In genomic region chr7:5649658-5650057, GRCh38 we compare ENCODE assay signal across 27 cellular contexts.
"Had no signal": no experiment of that assay in that cellular context is flagged by ENCODE, and none has a peak within 500 bp of the region (broad histone marks: within the 10 kb centered on the region; RNA-seq: fewer than 3 reads in every experiment).

No MANE protein-coding gene starts in this region.

- H3K79me2 ChIP-seq: hepatocyte had no signal

- H3K4me2 ChIP-seq: hepatocyte had no signal

- ATAC-seq: activated CD4-positive, alpha-beta T cell treated with anti-CD3 and anti-CD28 coated beads for 36 hours; activated CD8-positive, alpha-beta memory T cell treated with anti-CD3 and anti-CD28 coated beads, Interleukin-2, amount 10 ng/mL, durations not matched to agents 7 days and 5 days; activated CD8-positive, alpha-beta T cell treated with anti-CD3 and anti-CD28 coated beads, Interleukin-2, amount 10 ng/mL, durations not matched to agents 7 days and 5 days; activated naive CD8-positive, alpha-beta T cell treated with anti-CD3 and anti-CD28 coated beads, Interleukin-2, amount 50 U/mL, for 24 hours; esophagus mucosa; heart right ventricle; T-helper 17 cell had no signal

- H3K4me3 ChIP-seq: coronary artery, dorsolateral prefrontal cortex, heart right ventricle, hepatocyte had no signal

- H3K9me3 ChIP-seq: heart right ventricle had no signal

- H2AFZ ChIP-seq: hepatocyte had no signal

- DNase-seq: activated CD4-positive, alpha-beta memory T cell treated with anti-CD3 and anti-CD28 coated beads for 36 hours; activated CD4-positive, alpha-beta T cell treated with anti-CD3 and anti-CD28 coated beads for 36 hours; activated CD4-positive, alpha-beta T cell treated with anti-CD3 and anti-CD28 coated beads, Interleukin-2, amount 10 ng/mL, durations not matched to agents 24 days and 14 days; activated CD4-positive, CD25-positive, alpha-beta regulatory T cell; activated CD4-positive, CD25-positive, alpha-beta regulatory T cell treated with anti-CD3 and anti-CD28 coated beads, Interleukin-2, amount 50 U/mL, for 72 hours; activated CD8-positive, alpha-beta memory T cell treated with anti-CD3 and anti-CD28 coated beads, Interleukin-2, amount 10 ng/mL, durations not matched to agents 7 days and 5 days; activated CD8-positive, alpha-beta memory T cell treated with anti-CD3 and anti-CD28 coated beads, Interleukin-2, amount 50 U/mL, for 4 hours; activated CD8-positive, alpha-beta T cell treated with anti-CD3 and anti-CD28 coated beads, Interleukin-2, amount 10 ng/mL, durations not matched to agents 7 days and 5 days; activated effector memory CD4-positive, alpha-beta T cell treated with anti-CD3 and anti-CD28 coated beads, Interleukin-2, amount 50 U/mL, for 16 hours; activated naive CD4-positive, alpha-beta T cell treated with anti-CD3 and anti-CD28 coated beads for 36 hours; activated naive CD8-positive, alpha-beta T cell treated with anti-CD3 and anti-CD28 coated beads for 36 hours; activated naive CD8-positive, alpha-beta T cell treated with anti-CD3 and anti-CD28 coated beads, Interleukin-2, amount 50 U/mL, for 24 hours; activated T-cell treated with anti-CD3 and anti-CD28 coated beads, Interleukin-2, amount 50 U/mL, for 1 hour; activated T-cell treated with anti-CD3 and anti-CD28 coated beads, Interleukin-2, amount 50 U/mL, for 48 hours; anterior cingulate cortex; brain microvascular endothelial cell; dorsolateral prefrontal cortex; effector memory CD4-positive, alpha-beta T cell; endodermal cell; foreskin fibroblast; heart right ventricle; T-helper 1 cell; T-helper 17 cell; T1000 had no signal

- H3K27ac ChIP-seq: brain microvascular endothelial cell, coronary artery, heart right ventricle, hepatocyte had no signal

- H3K27me3 ChIP-seq: brain microvascular endothelial cell, dorsolateral prefrontal cortex, heart right ventricle, hepatocyte had no signal
